Comparison of ENCODE assay signal across 8 cellular contexts in genomic region chr7:36152756-36153570, GRCh38. TPM values are rescaled to one million over a fixed set of nuclear protein-coding genes. Genes with fewer than 3 reads are reported as not detected.
A peak's percentile ranks its signal among the peaks of the same experiment; 100 is the strongest.
DNase-seq lines count a peak whose midpoint lies in the region; ATAC-seq and TF ChIP-seq lines count a peak whose summit lies in the region.

TSS of gene EEPD1 (plus strand) at chr7:36153254. CDS start at chr7:36154325, 1,071 bp downstream.

- H3K4me1 Mint-ChIP-seq in dendritic cell treated with granulocyte-macrophage colony-stimulating factor and Interleukin-4, amounts not matched to agents 40 ng/mL and 50 ng/mL, for 4 days (ENCODE audit: low read depth), result peaks cover 71% of the 10 kb centered on the region

- no peaks in the 10 kb centered on the region for H3K9me3 Mint-ChIP-seq in dendritic cell treated with granulocyte-macrophage colony-stimulating factor and Interleukin-4, amounts not matched to agents 40 ng/mL and 50 ng/mL, for 4 days

- H3K9me3 ChIP-seq in left lung, result peaks cover 0 to 10% of the 10 kb centered on the region in 2 donors

- H3K4me3 Mint-ChIP-seq in dendritic cell treated with granulocyte-macrophage colony-stimulating factor and Interleukin-4, amounts not matched to agents 40 ng/mL and 50 ng/mL, for 4 days, result peak within 1 kb of the TSS; percentile 88

- peaks cover 43% of the 10 kb centered on the region for H3K36me3 Mint-ChIP-seq in dendritic cell treated with granulocyte-macrophage colony-stimulating factor and Interleukin-4, amounts not matched to agents 40 ng/mL and 50 ng/mL, for 4 days (ENCODE audit: low read depth)

- intact Hi-C loops in dendritic cell treated with granulocyte-macrophage colony-stimulating factor and Interleukin-4, amounts not matched to agents 40 ng/mL and 50 ng/mL, for 4 days (cut with micrococcal nuclease), result loop anchor here (2.0 to 10.0 kb wide), 4 partner anchors 32 to 132 kb away; no protein-coding TSS in a partner anchor
- intact Hi-C loops in left lung (cut with DNase I), result no loop called here

- H3K27ac Mint-ChIP-seq in dendritic cell treated with granulocyte-macrophage colony-stimulating factor and Interleukin-4, amounts not matched to agents 40 ng/mL and 50 ng/mL, for 4 days, result peak within 1 kb of the TSS; percentile 89

- peak within 1 kb of the TSS; percentile 65 to 87 for H3K4me3 ChIP-seq in left lung

- H3K27me3 ChIP-seq in left lung, result no peaks in the 10 kb centered on the region

- H3K4me1 ChIP-seq in left lung, result peaks cover 9 to 35% of the 10 kb centered on the region in 2 donors

- H3K27me3 Mint-ChIP-seq in dendritic cell treated with granulocyte-macrophage colony-stimulating factor and Interleukin-4, amounts not matched to agents 40 ng/mL and 50 ng/mL, for 4 days, result no peaks in the 10 kb centered on the region

- peak; percentile 89 to 100 (median 99) for DNase-seq in C1 segment of cervical spinal cord (lab: John Stamatoyannopoulos, UW)
- peak; percentile 98 for DNase-seq in NCI-H748 (lab: John Stamatoyannopoulos, UW; ENCODE audit: unreplicated experiment)
- DNase-seq in activated CD4-positive, alpha-beta T cell treated with anti-CD3 and anti-CD28 coated beads, Interleukin-2, amount 50 U/mL, for 24 hours (ENCODE audit: low read depth in 1 of 2, low spot score in 1 of 2), result peak; percentile 99
- peak; percentile 100 for DNase-seq in left lung
- peak; percentile 100 for DNase-seq in stimulated activated CD4-positive, alpha-beta T cell treated with anti-CD3 and anti-CD28 coated beads, Interleukin-2, amount 100 ng/mL, for 4 hours (ENCODE audit: low read depth)

- no peaks in the 10 kb centered on the region for H3K36me3 ChIP-seq in left lung

- ATAC-seq in GM19395 (IDR thresholded peaks at IDR 0.05; ENCODE audit: unreplicated experiment), result peak; percentile 97
- ATAC-seq in HG03558 (IDR thresholded peaks at IDR 0.05; ENCODE audit: extremely low read depth, unreplicated experiment), result peak; percentile 93
- ATAC-seq in left lung, result peak; percentile 96

- no peak for TF ChIP-seq CTCF in left lung (IDR thresholded peaks at IDR 0.05)

- H3K27ac ChIP-seq in left lung, result peak within 1 kb of the TSS; percentile 78 to 81

RNA-seq across cellular contexts. Expression of gene EEPD1, which starts in this region (rescaled TPM):
- total RNA-seq in left lung, result 10 to 100 TPM in 1 of 2 donors, 1 to 10 TPM in 1; 7.8 to 11.8 TPM

Comparison
In these comparisons a context has a peak if more than half of its experiments do, and no peak if none do; other contexts are left out.
1. Peak in every context shown above with its lines: DNase-seq, ATAC-seq, H3K4me3 ChIP-seq and H3K27ac ChIP-seq.